Comparison of ENCODE assay signal across 8 cellular contexts in genomic region chr2:241559489-241560180, GRCh38. TPM values are rescaled to one million over a fixed set of nuclear protein-coding genes. Genes with fewer than 3 reads are reported as not detected.
DNase-seq lines count a peak whose midpoint lies in the region; ATAC-seq and TF ChIP-seq lines count a peak whose summit lies in the region.

No MANE protein-coding gene starts in this region.

- H3K27ac Mint-ChIP-seq in CD4-positive, alpha-beta T cell = no peak overlapping the region
- H3K27ac Mint-ChIP-seq in IgD-negative memory B cell = no peak overlapping the region

- TF ChIP-seq CTCF in CD4-positive, alpha-beta T cell (IDR thresholded peaks at IDR 0.05) = no peak
- no peak for TF ChIP-seq CTCF in brain microvascular endothelial cell (IDR thresholded peaks at IDR 0.05; ENCODE audit: low read depth, low read length, missing control alignments)

- CTCF ChIA-PET in CD4-positive, alpha-beta T cell (lab: Charles Lee) = no interaction called here

- no peak for DNase-seq in CD4-positive, alpha-beta T cell
- DNase-seq in brain microvascular endothelial cell (peak; percentile 30), T-helper 9 cell (no peak), SHP77 (lab: John Stamatoyannopoulos, UW) (no peak)

- H3K36me3 ChIP-seq in brain microvascular endothelial cell (replicated peaks) (peaks cover 10% of the 10 kb centered on the region), iPS-18a (ENCODE audit: control insufficient read depth, low read depth, low read length) (no peaks in the 10 kb centered on the region), rectal smooth muscle tissue (ENCODE audit: control insufficient read depth, insufficient read depth, low read length) (no peaks in the 10 kb centered on the region)

- peaks cover 11% of the 10 kb centered on the region for H3K9me3 Mint-ChIP-seq in CD4-positive, alpha-beta T cell
- H3K9me3 Mint-ChIP-seq in IgD-negative memory B cell = peaks cover 3 to 9% (median 9%) of the 10 kb centered on the region in 3 donors

- H3K27me3 Mint-ChIP-seq in CD4-positive, alpha-beta T cell = peaks cover 44% of the 10 kb centered on the region
- peaks cover 30% of the 10 kb centered on the region for H3K27me3 Mint-ChIP-seq in IgD-negative memory B cell

- peak overlapping the region; percentile 60 for H3K4me3 Mint-ChIP-seq in CD4-positive, alpha-beta T cell
- H3K4me3 Mint-ChIP-seq in IgD-negative memory B cell = peak overlapping the region; percentile 58 to 83 (median 75)

- ATAC-seq in CD4-positive, alpha-beta T cell (ENCODE audit: poor library complexity) = no peak
- no peak for ATAC-seq in HG03097 (IDR thresholded peaks at IDR 0.05; ENCODE audit: low FRiP score, unreplicated experiment)

- peaks cover 4% of the 10 kb centered on the region for H3K36me3 Mint-ChIP-seq in CD4-positive, alpha-beta T cell (ENCODE audit: low read depth)
- H3K36me3 Mint-ChIP-seq in IgD-negative memory B cell = peaks cover 3% of the 10 kb centered on the region

- H3K27ac ChIP-seq in CD4-positive, alpha-beta T cell (ENCODE audit: low read depth, low read length) = no peak overlapping the region
- H3K27ac ChIP-seq in brain microvascular endothelial cell = peak overlapping the region; percentile 26
- H3K27ac ChIP-seq in iPS-18a (ENCODE audit: low read length) = no peak overlapping the region
- H3K27ac ChIP-seq in rectal smooth muscle tissue (ENCODE audit: low read depth, low read length) = peak overlapping the region; percentile 88

- intact Hi-C loops in CD4-positive, alpha-beta T cell (cut with DNase I, micrococcal nuclease) = no loop called here

- in situ Hi-C loops in brain microvascular endothelial cell (cut with HindIII; ENCODE audit: low pct_ligation_motif_present, low sequenced_read_pairs) = no loop called here

- peaks cover 38% of the 10 kb centered on the region for H3K27me3 ChIP-seq in CD4-positive, alpha-beta T cell (ENCODE audit: control insufficient read depth, insufficient read depth, low read length)
- H3K27me3 ChIP-seq in brain microvascular endothelial cell (replicated peaks) (no peaks in the 10 kb centered on the region), iPS-18a (ENCODE audit: control insufficient read depth, insufficient read depth, low read length) (peaks cover 6% of the 10 kb centered on the region), rectal smooth muscle tissue (ENCODE audit: control insufficient read depth, insufficient read depth, low read length) (no peaks in the 10 kb centered on the region)

- peaks cover 15% of the 10 kb centered on the region for H3K4me1 Mint-ChIP-seq in CD4-positive, alpha-beta T cell (ENCODE audit: low read depth)
- H3K4me1 Mint-ChIP-seq in IgD-negative memory B cell = peaks cover 0 to 3% (median 2%) of the 10 kb centered on the region in 3 donors

- POLR2A ChIA-PET in CD4-positive, alpha-beta T cell (lab: Charles Lee) = no interaction called here

- peaks cover 19% of the 10 kb centered on the region for H3K9me3 ChIP-seq in CD4-positive, alpha-beta T cell (ENCODE audit: control insufficient read depth, low read length)
- no peaks in the 10 kb centered on the region for H3K9me3 ChIP-seq in iPS-18a (ENCODE audit: control insufficient read depth, low read depth, low read length)

- H3K4me3 ChIP-seq in brain microvascular endothelial cell (ENCODE audit: low read depth, low read length) = peak overlapping the region; percentile 62
- peak overlapping the region; percentile 75 for H3K4me3 ChIP-seq in iPS-18a (ENCODE audit: low read length)
- H3K4me3 ChIP-seq in rectal smooth muscle tissue (ENCODE audit: low read length) = peak overlapping the region; percentile 71

- H3K4me1 ChIP-seq in iPS-18a (ENCODE audit: control insufficient read depth, low read depth, low read length) (peaks cover 3% of the 10 kb centered on the region), rectal smooth muscle tissue (ENCODE audit: control insufficient read depth, insufficient read depth, low read length) (peaks cover 32% of the 10 kb centered on the region)

- H3K9ac ChIP-seq in iPS-18a (ENCODE audit: low read length) = peak overlapping the region; percentile 45
- H3K9ac ChIP-seq in rectal smooth muscle tissue (ENCODE audit: low read length) = no peak overlapping the region

RNA-seq across cellular contexts. Expression of gene BOK, which starts 1.1 kb away (rescaled TPM):
- not detected for total RNA-seq in CD4-positive, alpha-beta T cell
- 0.08 TPM for polyA plus RNA-seq in IgD-negative memory B cell

RNA-seq across cellular contexts. Expression of gene STK25, which starts 51.3 kb away (rescaled TPM):
- total RNA-seq in CD4-positive, alpha-beta T cell = 10 to 100 TPM; 76.1 to 81.3 TPM
- polyA plus RNA-seq in IgD-negative memory B cell = 90.5 TPM

Comparison
In these comparisons a context has a peak if more than half of its experiments do, and no peak if none do; other contexts are left out.
1. H3K27ac ChIP-seq: peak in brain microvascular endothelial cell (single experiment) and rectal smooth muscle tissue (single experiment); none in CD4-positive, alpha-beta T cell (single experiment) and iPS-18a (single experiment).
2. Peak in every context shown above with its lines, with median percentiles within 50 percentile points of each other: H3K4me3 ChIP-seq.